11 cellular contexts compared by ENCODE assay signal in the genomic region with DNA sequence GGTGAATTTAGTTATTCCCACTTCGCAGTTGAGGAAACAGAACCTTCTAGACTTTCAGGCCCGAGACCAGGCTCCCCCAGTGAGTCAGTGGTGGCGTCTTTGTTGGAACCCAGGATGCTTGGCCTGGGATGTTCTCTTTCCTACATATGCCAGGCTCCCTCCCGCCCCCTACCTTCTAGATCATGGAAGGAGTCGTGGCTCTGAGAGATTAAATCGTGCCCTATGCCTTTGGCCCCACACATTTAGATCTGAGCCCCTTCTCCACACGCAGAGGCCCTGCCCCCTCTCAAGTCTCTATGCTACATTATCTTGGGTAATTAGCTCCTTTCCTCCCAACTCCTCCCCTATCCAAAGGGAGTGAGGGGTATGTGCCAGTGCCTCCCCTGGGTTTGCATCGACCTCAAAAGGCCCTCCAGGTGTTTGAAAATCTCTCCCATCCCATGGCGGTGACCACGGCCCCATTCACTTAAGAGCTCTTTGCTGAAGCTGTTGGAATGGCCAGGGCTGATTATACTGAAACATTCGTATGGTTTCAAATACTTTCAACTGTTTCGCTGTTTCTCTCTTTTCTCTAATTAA. TPM values are rescaled to one million over a fixed set of nuclear protein-coding genes. Genes with fewer than 3 reads are reported as not detected.
DNase-seq lines count a peak whose midpoint lies in the region; ATAC-seq and TF ChIP-seq lines count a peak whose summit lies in the region.
"Had no signal": no experiment of that assay in that cellular context is flagged by ENCODE, and none has a peak within 500 bp of the region (broad histone marks: within the 10 kb centered on the region; RNA-seq: fewer than 3 reads in every experiment).

No MANE protein-coding gene starts in this region.

- peaks cover 17% of the 10 kb centered on the region for H3K4me1 Mint-ChIP-seq in activated T-cell treated with anti-CD3 and anti-CD28 coated beads, Interleukin-2, amount 50 U/mL, for 4 hours (ENCODE audit: low read depth)

- peaks cover 62% of the 10 kb centered on the region for H3K27me3 Mint-ChIP-seq in activated T-cell treated with anti-CD3 and anti-CD28 coated beads, Interleukin-2, amount 50 U/mL, for 4 hours (ENCODE audit: low read depth)

- peak overlapping the region in 2 of 8 donors; percentile 50 to 59 for H3K27ac ChIP-seq in spleen
- H3K27ac ChIP-seq: epithelial cell of prostate had no signal

- H3K9me3 ChIP-seq in iPS-18c (ENCODE audit: control insufficient read depth, insufficient read depth, low read length) (no peaks in the 10 kb centered on the region), spleen (no peaks in the 10 kb centered on the region)
- H3K9me3 ChIP-seq: BE2C had no signal

- H3K9me3 Mint-ChIP-seq in activated T-cell treated with anti-CD3 and anti-CD28 coated beads, Interleukin-2, amount 50 U/mL, for 4 hours: no peaks in the 10 kb centered on the region

- peak overlapping the region; percentile 69; the same call in 1 of the 2 replicates for H3K4me3 ChIP-seq in iPS-18c (ENCODE audit: insufficient read depth, low read depth, low read length)
- peak overlapping the region in 6 of 8 donors; percentile 52 to 81 (median 57) for H3K4me3 ChIP-seq in spleen
- H3K4me3 ChIP-seq: GM12878 had no signal

- H3K4me1 ChIP-seq in spleen: peaks cover 24 to 58% (median 38%) of the 10 kb centered on the region in 6 donors
- H3K4me1 ChIP-seq: BE2C had no signal

- in situ Hi-C loops in SK-MEL-5 (cut with HindIII; ENCODE audit: low pct_unique_long_range_greater_than_20kb, low sequenced_read_pairs): no loop called here

- no peaks in the 10 kb centered on the region for H3K36me3 Mint-ChIP-seq in activated T-cell treated with anti-CD3 and anti-CD28 coated beads, Interleukin-2, amount 50 U/mL, for 4 hours (ENCODE audit: insufficient read depth)

- no peak for TF ChIP-seq CTCF in spleen (IDR thresholded peaks at IDR 0.05 in 8 of 11, conservative IDR thresholded peaks at IDR 0.05 in 3 of 11)

- H3K36me3 ChIP-seq in spleen: no peaks in the 10 kb centered on the region
- H3K36me3 ChIP-seq: BE2C had no signal

- no peak for DNase-seq in activated T-cell treated with anti-CD3 and anti-CD28 coated beads, Interleukin-2, amount 50 U/mL, for 4 hours
- no peak for DNase-seq in activated T-cell treated with anti-CD3 and anti-CD28 coated beads, Interleukin-2, amount 50 U/mL, for 1 hour
- peak; percentile 10 for DNase-seq in SK-MEL-5 (ENCODE audit: low read depth, low spot score)
- no peak for DNase-seq in spleen
- no peak for DNase-seq in activated gamma-delta T cell (lab: John Stamatoyannopoulos, UW)
- no peak for DNase-seq in kidney glomerular epithelial cell (lab: John Stamatoyannopoulos, UW)
- no peak for DNase-seq in SW480 (ENCODE audit: low spot score)

- intact Hi-C loops in spleen (cut with DNase I; ENCODE audit: low total_unique reads): loop anchor here (10.0 kb wide), 1 partner anchor 57 kb away; no protein-coding TSS in a partner anchor

- WGBS in spleen, 5 donors: 21 to 28% (median 25%) methylated on average over 12 of the region's 12 CpGs

- no peak for ATAC-seq in activated T-cell treated with anti-CD3 and anti-CD28 coated beads, Interleukin-2, amount 50 U/mL, for 4 hours
- ATAC-seq: GM12878 had no signal

- H3K4me3 Mint-ChIP-seq in activated T-cell treated with anti-CD3 and anti-CD28 coated beads, Interleukin-2, amount 50 U/mL, for 4 hours: peak overlapping the region; percentile 77

- no peak for TF ChIP-seq POLR2A in spleen (IDR thresholded peaks at IDR 0.05)

- peaks cover 6 to 88% (median 70%) of the 10 kb centered on the region in 7 donors for H3K27me3 ChIP-seq in spleen (replicated peaks in 1 of 7)

RNA-seq across cellular contexts. Expression of a gene that starts 3.0 kb away (rescaled TPM):
- total RNA-seq in activated T-cell treated with anti-CD3 and anti-CD28 coated beads, Interleukin-2, amount 50 U/mL, for 4 hours: under 1 TPM; 0.05 to 0.49 (median 0.05) TPM
- 0.05 and 0.13 TPM in 2 replicates for total RNA-seq in SK-MEL-5 (2014; rRNA removed; shearing (Covaris generic))
- 0.76 and 1.1 TPM in 2 replicates for polyA plus RNA-seq in SK-MEL-5 (2015; cell fraction: cytosol; rRNA removed)
- polyA plus RNA-seq in SK-MEL-5 (2015; cell fraction: nucleus; rRNA removed): not detected in 2 replicates
- 10 to 100 TPM in 6 of 7 donors, 1 to 10 TPM in 1; 6.6 to 36.8 (median 15.6) TPM for total RNA-seq in spleen
- polyA plus RNA-seq in spleen: 10 to 100 TPM in 1 of 3 donors, 1 to 10 TPM in 2; 4.1 to 12.2 (median 5.5) TPM
